In the genomic region with DNA sequence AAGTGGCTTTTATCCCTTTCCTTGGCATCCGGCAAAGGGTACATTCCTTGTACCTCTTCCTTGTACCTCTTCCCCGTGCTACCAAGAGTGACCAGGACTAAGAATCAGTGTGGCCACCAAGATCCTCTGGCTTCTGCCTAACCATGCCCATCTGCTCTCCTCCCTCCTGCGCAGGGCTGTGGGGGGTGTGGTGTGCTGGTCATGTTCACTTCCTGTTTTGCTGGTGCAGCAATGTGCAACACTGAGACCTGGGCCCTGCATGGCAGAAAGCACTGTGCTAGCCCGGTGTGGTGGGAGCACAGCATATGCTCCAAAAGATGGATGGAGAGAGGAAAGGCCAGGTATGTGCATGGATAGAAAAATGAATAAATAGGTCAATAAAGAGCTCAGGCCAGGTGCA, we compare ENCODE assay signal across 8 cellular contexts. TPM values are rescaled to one million over a fixed set of nuclear protein-coding genes. Genes with fewer than 3 reads are reported as not detected.
DNase-seq lines count a peak whose midpoint lies in the region; ATAC-seq and TF ChIP-seq lines count a peak whose summit lies in the region.
"Had no signal": no experiment of that assay in that cellular context is flagged by ENCODE, and none has a peak within 500 bp of the region (broad histone marks: within the 10 kb centered on the region; RNA-seq: fewer than 3 reads in every experiment).

No MANE protein-coding gene starts in this region.

- ATAC-seq in GM19324 (IDR thresholded peaks at IDR 0.05; ENCODE audit: low FRiP score, unreplicated experiment), result peak; percentile 52

- no peaks in the 10 kb centered on the region for H3K36me3 ChIP-seq in osteoblast (ENCODE audit: insufficient read depth, low read length)

- H4K20me1 ChIP-seq in osteoblast (ENCODE audit: insufficient read depth, low read length), result no peaks in the 10 kb centered on the region

- no peaks in the 10 kb centered on the region for H3K27me3 Mint-ChIP-seq in activated T-cell treated with anti-CD3 and anti-CD28 coated beads, Interleukin-2, amount 50 U/mL, for 24 hours

- no peaks in the 10 kb centered on the region for H3K9me3 Mint-ChIP-seq in activated T-cell treated with anti-CD3 and anti-CD28 coated beads, Interleukin-2, amount 50 U/mL, for 24 hours

- no peaks in the 10 kb centered on the region for H3K36me3 Mint-ChIP-seq in activated T-cell treated with anti-CD3 and anti-CD28 coated beads, Interleukin-2, amount 50 U/mL, for 24 hours (ENCODE audit: low read depth)

- no peak overlapping the region for H3K27ac ChIP-seq in osteoblast (ENCODE audit: low read depth, low read length)

- H3K4me2 ChIP-seq in osteoblast (ENCODE audit: insufficient read depth, low read length), result no peak overlapping the region

- no peaks in the 10 kb centered on the region for H3K9me3 ChIP-seq in osteoblast (ENCODE audit: low read depth, low read length)

- TF ChIP-seq CTCF in NB4 (IDR thresholded peaks at IDR 0.05; ENCODE audit: low read depth, low read length), result no peak
- TF ChIP-seq CTCF in osteoblast (IDR thresholded peaks at IDR 0.05; ENCODE audit: extremely low read depth, low read depth, low read length), result no peak

- no peak overlapping the region for H2AFZ ChIP-seq in osteoblast (ENCODE audit: low read length)

- no peak overlapping the region for H3K27ac Mint-ChIP-seq in activated T-cell treated with anti-CD3 and anti-CD28 coated beads, Interleukin-2, amount 50 U/mL, for 24 hours

- H3K4me1 Mint-ChIP-seq in activated T-cell treated with anti-CD3 and anti-CD28 coated beads, Interleukin-2, amount 50 U/mL, for 24 hours (ENCODE audit: low read depth), result peaks cover 24% of the 10 kb centered on the region

- H3K79me2 ChIP-seq in osteoblast (ENCODE audit: insufficient read depth, low read length), result no peaks in the 10 kb centered on the region

- no peak overlapping the region for H3K4me3 Mint-ChIP-seq in activated T-cell treated with anti-CD3 and anti-CD28 coated beads, Interleukin-2, amount 50 U/mL, for 24 hours

- no peak for TF ChIP-seq POLR2A in NB4 (IDR thresholded peaks at IDR 0.05; ENCODE audit: extremely low read depth, insufficient read length)

- DNase-seq in NB4 (ENCODE audit: low read depth), result peak; percentile 87
- peak; percentile 40 for DNase-seq in activated T-cell treated with anti-CD3 and anti-CD28 coated beads, Interleukin-2, amount 50 U/mL, for 24 hours
- DNase-seq in osteoblast (ENCODE audit: insufficient read length, low spot score, missing footprints), result peak; percentile 35
- DNase-seq in globus pallidus (ENCODE audit: low spot score), result no peak
- DNase-seq in NCI-H524 treated with DMSO at 0.1 percent for 48 hours (lab: John Stamatoyannopoulos, UW), result no peak
- DNase-seq in dermis blood vessel endothelial cell, result no peak
- DNase-seq: nucleus accumbens had no signal

- no peaks in the 10 kb centered on the region for H3K4me1 ChIP-seq in osteoblast (ENCODE audit: insufficient read depth, low read length)

- peaks cover 9% of the 10 kb centered on the region for H3K27me3 ChIP-seq in osteoblast (ENCODE audit: insufficient read depth, low read length)

- H3K4me3 ChIP-seq in NB4 (ENCODE audit: low read depth, low read length) (no peak overlapping the region), osteoblast (ENCODE audit: insufficient read depth, low read length) (no peak overlapping the region)

RNA-seq across cellular contexts. Expression of a gene that starts 33.3 kb away (rescaled TPM):
- total RNA-seq in osteoblast, result 0.36 and 0.59 TPM in 2 replicates
- total RNA-seq in dermis blood vessel endothelial cell, result 0.51 and 0.98 TPM in 2 replicates

Comparison
In these comparisons a context has a peak if more than half of its experiments do, and no peak if none do; other contexts are left out.
1. DNase-seq: peak in NB4 (single experiment), activated T-cell treated with anti-CD3 and anti-CD28 coated beads, Interleukin-2, amount 50 U/mL, for 24 hours (single experiment) and osteoblast (single experiment); none in globus pallidus (single experiment), NCI-H524 treated with DMSO at 0.1 percent for 48 hours (single experiment) and dermis blood vessel endothelial cell (single experiment).